19 cellular contexts compared by ENCODE assay signal in the genomic region with DNA sequence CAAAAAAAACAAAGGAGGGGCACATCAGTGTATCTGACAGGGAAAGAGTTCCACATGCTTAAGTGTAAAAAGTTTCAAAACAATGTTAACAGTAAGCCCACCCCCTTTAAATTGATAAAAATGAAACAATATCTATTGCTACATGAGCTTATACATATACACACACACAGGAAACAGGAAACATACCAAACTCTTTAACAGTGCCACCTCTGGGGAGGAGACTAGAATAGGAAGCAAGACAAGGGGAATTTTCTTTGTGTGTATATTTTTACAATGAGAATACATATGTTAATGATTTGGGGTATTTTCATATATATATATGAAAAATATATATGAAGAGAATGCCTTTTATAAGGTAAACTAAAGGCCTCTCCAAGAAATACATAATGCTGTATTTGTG. TPM values are rescaled to one million over a fixed set of nuclear protein-coding genes. Genes with fewer than 3 reads are reported as not detected.
A peak's percentile ranks its signal among the peaks of the same experiment; 100 is the strongest.
DNase-seq lines count a peak whose midpoint lies in the region; ATAC-seq and TF ChIP-seq lines count a peak whose summit lies in the region.
"Had no signal": no experiment of that assay in that cellular context is flagged by ENCODE, and none has a peak within 500 bp of the region (broad histone marks: within the 10 kb centered on the region; RNA-seq: fewer than 3 reads in every experiment).

No MANE protein-coding gene starts in this region.

- TF ChIP-seq CTCF in choroid plexus epithelial cell (conservative IDR thresholded peaks at IDR 0.05; ENCODE audit: low read depth, low read length) (no peak), psoas muscle (IDR thresholded peaks at IDR 0.05) (no peak)

- DNase-seq in activated CD4-positive, alpha-beta T cell treated with anti-CD3 and anti-CD28 coated beads, Interleukin-2, amount 10 ng/mL, durations not matched to agents 7 days and 5 days, result no peak
- DNase-seq in activated CD4-positive, alpha-beta T cell treated with anti-CD3 and anti-CD28 coated beads for 4 hours, result no peak
- DNase-seq in Kasumi-1 (lab: John Stamatoyannopoulos, UW) (peak; percentile 6 to 47), choroid plexus epithelial cell (ENCODE audit: low read depth) (peak; percentile 60), psoas muscle (no peak), HT-29 (ENCODE audit: low spot score) (no peak)
- no peak for DNase-seq in stimulated activated naive CD8-positive, alpha-beta T cell treated with anti-CD3 and anti-CD28 coated beads, Interleukin-15, Interleukin-2, amounts not matched to agents 100 U/mL and 50 U/mL, for 24 hours
- DNase-seq: activated CD4-positive, alpha-beta T cell treated with anti-CD3 and anti-CD28 coated beads for 48 hours; DMS153; HCEC 1CT; NCI-H526 treated with DMSO at 0.1 percent for 48 hours; occipital lobe; retina; spleen; stimulated activated CD4-positive, alpha-beta T cell treated with anti-CD3 and anti-CD28 coated beads, Interleukin-4, amount 100 ng/mL, for 4 hours had no signal

- peak overlapping the region; percentile 72 for H3K27ac Mint-ChIP-seq in activated CD4-positive, alpha-beta T cell treated with anti-CD3 and anti-CD28 coated beads, Interleukin-2, amount 10 ng/mL, durations not matched to agents 7 days and 5 days

- no peaks in the 10 kb centered on the region for H3K27me3 ChIP-seq in psoas muscle (ENCODE audit: insufficient read depth in 3 of 3, low read length in 2 of 3)

- CTCF ChIA-PET in activated CD4-positive, alpha-beta T cell treated with anti-CD3 and anti-CD28 coated beads, Interleukin-2, amount 10 ng/mL, durations not matched to agents 7 days and 5 days (lab: Charles Lee), result no interaction called here

- no peak for ATAC-seq in psoas muscle
- ATAC-seq in stimulated activated naive CD8-positive, alpha-beta T cell treated with anti-CD3 and anti-CD28 coated beads, Interleukin-15, Interleukin-2, amounts not matched to agents 100 U/mL and 50 U/mL, for 24 hours, result no peak
- no peak for ATAC-seq in GM19324 (IDR thresholded peaks at IDR 0.05; ENCODE audit: low FRiP score, unreplicated experiment)
- ATAC-seq: activated naive CD4-positive, alpha-beta T cell treated with anti-CD3 and anti-CD28 coated beads, Interleukin-2, amount 50 U/mL, for 72 hours had no signal

- H3K4me3 ChIP-seq in choroid plexus epithelial cell (ENCODE audit: low read depth, low read length) (no peak overlapping the region), psoas muscle (no peak overlapping the region)
- H3K4me3 ChIP-seq: coronary artery, spleen had no signal

- peaks cover 27% of the 10 kb centered on the region for H3K4me1 ChIP-seq in psoas muscle

- no peaks in the 10 kb centered on the region for H3K9me3 Mint-ChIP-seq in activated CD4-positive, alpha-beta T cell treated with anti-CD3 and anti-CD28 coated beads, Interleukin-2, amount 10 ng/mL, durations not matched to agents 7 days and 5 days
- H3K9me3 Mint-ChIP-seq: activated naive CD4-positive, alpha-beta T cell treated with anti-CD3 and anti-CD28 coated beads, Interleukin-2, amount 50 U/mL, for 72 hours had no signal

- POLR2A ChIA-PET in activated CD4-positive, alpha-beta T cell treated with anti-CD3 and anti-CD28 coated beads, Interleukin-2, amount 10 ng/mL, durations not matched to agents 7 days and 5 days (lab: Charles Lee), result no interaction called here

- peak overlapping the region; percentile 84 for H3K27ac ChIP-seq in psoas muscle
- H3K27ac ChIP-seq: C4-2B, coronary artery, spleen had no signal

- H3K4me3 Mint-ChIP-seq in activated CD4-positive, alpha-beta T cell treated with anti-CD3 and anti-CD28 coated beads, Interleukin-2, amount 10 ng/mL, durations not matched to agents 7 days and 5 days, result no peak overlapping the region

- no peaks in the 10 kb centered on the region for H3K27me3 Mint-ChIP-seq in activated CD4-positive, alpha-beta T cell treated with anti-CD3 and anti-CD28 coated beads, Interleukin-2, amount 10 ng/mL, durations not matched to agents 7 days and 5 days

- H3K9me3 ChIP-seq in psoas muscle, result no peaks in the 10 kb centered on the region
- H3K9me3 ChIP-seq: spleen had no signal

- no peaks in the 10 kb centered on the region for H3K36me3 ChIP-seq in psoas muscle (ENCODE audit: insufficient read depth in 1 of 2, low read depth in 1 of 2)
- H3K36me3 ChIP-seq: spleen had no signal

- peaks cover 10% of the 10 kb centered on the region for H3K36me3 Mint-ChIP-seq in activated CD4-positive, alpha-beta T cell treated with anti-CD3 and anti-CD28 coated beads, Interleukin-2, amount 10 ng/mL, durations not matched to agents 7 days and 5 days (ENCODE audit: low read depth)
- H3K36me3 Mint-ChIP-seq: activated naive CD4-positive, alpha-beta T cell treated with anti-CD3 and anti-CD28 coated beads, Interleukin-2, amount 50 U/mL, for 72 hours had no signal

- peaks cover 34% of the 10 kb centered on the region for H3K4me1 Mint-ChIP-seq in activated CD4-positive, alpha-beta T cell treated with anti-CD3 and anti-CD28 coated beads, Interleukin-2, amount 10 ng/mL, durations not matched to agents 7 days and 5 days

- intact Hi-C loops in psoas muscle (cut with DNase I), result loop anchor here in 1 of 2 donors (10.0 kb wide), 1 partner anchor 91 kb away; a partner anchor contains a TSS

RNA-seq across cellular contexts. Expression of a gene that starts 44.7 kb away (rescaled TPM):
- 1,000 to 10,000 TPM; 4,825 to 5,097 TPM for total RNA-seq in activated CD4-positive, alpha-beta T cell treated with anti-CD3 and anti-CD28 coated beads, Interleukin-2, amount 10 ng/mL, durations not matched to agents 7 days and 5 days
- total RNA-seq in psoas muscle, result over 10,000 TPM in 3 of 4 donors, 1,000 to 10,000 TPM in 1; 7,807 to 12,417 (median 11,452) TPM
- polyA plus RNA-seq in psoas muscle, result over 10,000 TPM; 17,732 to 19,074 (median 18,570) TPM
- 1,597 and 1,598 TPM in 2 replicates for total RNA-seq in HT-29 (2014; rRNA removed; shearing (Covaris generic))

Comparison
In these comparisons a context has a peak if more than half of its experiments do, and no peak if none do; other contexts are left out.
1. DNase-seq: peak in Kasumi-1 (2 of 2) and choroid plexus epithelial cell (single experiment); none in activated CD4-positive, alpha-beta T cell treated with anti-CD3 and anti-CD28 coated beads, Interleukin-2, amount 10 ng/mL, durations not matched to agents 7 days and 5 days (single experiment), activated CD4-positive, alpha-beta T cell treated with anti-CD3 and anti-CD28 coated beads for 4 hours (0 of 2), psoas muscle (0 of 2), stimulated activated naive CD8-positive, alpha-beta T cell treated with anti-CD3 and anti-CD28 coated beads, Interleukin-15, Interleukin-2, amounts not matched to agents 100 U/mL and 50 U/mL, for 24 hours (single experiment) and HT-29 (single experiment).